31 cellular contexts compared by ENCODE assay signal in the genomic region with DNA sequence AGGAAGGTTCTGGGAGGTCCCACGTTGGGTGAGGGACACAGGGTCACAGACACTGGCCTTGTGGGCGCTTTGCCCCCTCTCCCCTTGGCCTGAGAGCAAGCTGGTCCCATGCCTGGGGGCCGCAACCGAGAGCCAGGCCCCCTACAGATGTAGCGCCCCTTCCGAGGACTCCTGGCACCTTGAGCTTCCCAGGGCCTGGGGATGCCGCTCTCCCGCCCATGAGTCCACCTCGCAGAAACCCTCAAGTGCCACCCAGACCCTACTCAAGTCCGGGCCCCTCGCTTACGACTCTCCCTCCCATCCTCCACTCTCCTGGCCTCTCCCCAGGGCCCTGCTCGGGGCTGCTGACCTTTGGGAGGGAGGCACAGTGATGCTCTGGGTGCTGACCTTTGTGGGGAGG.
"Had no signal": no experiment of that assay in that cellular context is flagged by ENCODE, and none has a peak within 500 bp of the region (broad histone marks: within the 10 kb centered on the region; RNA-seq: fewer than 3 reads in every experiment).

No MANE protein-coding gene starts in this region.

- H3K27me3 Mint-ChIP-seq: activated CD4-positive, alpha-beta memory T cell treated with anti-CD3 and anti-CD28 coated beads for 36 hours; activated naive CD8-positive, alpha-beta T cell; activated T-helper 17 cell treated with anti-CD3 and anti-CD28 coated beads, Interleukin-2, amount 50 U/mL, for 72 hours; T-helper 17 cell had no signal

- H3K9me3 Mint-ChIP-seq: activated CD4-positive, alpha-beta memory T cell treated with anti-CD3 and anti-CD28 coated beads for 36 hours; activated naive CD4-positive, alpha-beta T cell treated with anti-CD3 and anti-CD28 coated beads for 36 hours; activated T-helper 17 cell treated with anti-CD3 and anti-CD28 coated beads, Interleukin-2, amount 50 U/mL, for 72 hours; WTC11 had no signal

- H3K9me3 ChIP-seq: adrenal gland, breast epithelium, SJSA1 had no signal

- ATAC-seq: activated T-helper 17 cell treated with anti-CD3 and anti-CD28 coated beads, Interleukin-2, amount 50 U/mL, for 72 hours; Panc1; SK-N-SH treated with all-trans-retinoic acid at 6 μM for 48 hours; T-helper 17 cell; WTC11 had no signal

- H3K36me3 ChIP-seq: adrenal gland, breast epithelium, SJSA1 had no signal

- H3K4me3 Mint-ChIP-seq: activated CD4-positive, alpha-beta memory T cell treated with anti-CD3 and anti-CD28 coated beads for 36 hours; activated naive CD4-positive, alpha-beta T cell treated with anti-CD3 and anti-CD28 coated beads for 36 hours; activated naive CD8-positive, alpha-beta T cell; activated T-helper 17 cell treated with anti-CD3 and anti-CD28 coated beads, Interleukin-2, amount 50 U/mL, for 72 hours; T-helper 17 cell; WTC11 had no signal

- H3K4me1 ChIP-seq: adrenal gland, breast epithelium, SJSA1 had no signal

- H3K27ac ChIP-seq: adrenal gland, breast epithelium, SJSA1 had no signal

- H3K27ac Mint-ChIP-seq: activated CD4-positive, alpha-beta memory T cell treated with anti-CD3 and anti-CD28 coated beads for 36 hours; activated naive CD4-positive, alpha-beta T cell treated with anti-CD3 and anti-CD28 coated beads for 36 hours; activated naive CD8-positive, alpha-beta T cell; activated T-helper 17 cell treated with anti-CD3 and anti-CD28 coated beads, Interleukin-2, amount 50 U/mL, for 72 hours; T-helper 17 cell; WTC11 had no signal

- H3K4me3 ChIP-seq: adrenal gland, breast epithelium, SJSA1 had no signal

- DNase-seq: activated CD4-positive, alpha-beta memory T cell treated with anti-CD3 and anti-CD28 coated beads for 36 hours; activated CD4-positive, alpha-beta T cell treated with anti-CD3 and anti-CD28 coated beads for 48 hours; activated CD4-positive, CD25-positive, alpha-beta regulatory T cell treated with anti-CD3 and anti-CD28 coated beads, Interleukin-2, amount 50 U/mL, for 72 hours; activated CD8-positive, alpha-beta memory T cell treated with anti-CD3 and anti-CD28 coated beads for 24 hours; activated gamma-delta T cell; activated naive CD4-positive, alpha-beta T cell treated with anti-CD3 and anti-CD28 coated beads for 36 hours; activated T-cell treated with anti-CD3 and anti-CD28 coated beads, Interleukin-2, amount 50 U/mL, for 48 hours; adrenal gland; anterior cingulate cortex; central memory CD4-positive, alpha-beta T cell; Karpas-422; MM.1S; NCI-H1105; NCI-H1436 treated with DMSO at 0.1 percent for 48 hours; NCI-H187; NCI-H2081; NCI-H510A treated with DMSO at 0.1 percent for 48 hours; NCI-H69; NK-92 treated with Interleukin-12 subunit alpha and Interleukin-12 subunit beta, amount 100 ng/mL, for 24 hours; OCI-M1; RPMI8226; SHP77; T-helper 17 cell; T-helper 9 cell had no signal

- H3K4me1 Mint-ChIP-seq: WTC11 had no signal
